Comparison of ENCODE assay signal across 16 cellular contexts in the genomic region with DNA sequence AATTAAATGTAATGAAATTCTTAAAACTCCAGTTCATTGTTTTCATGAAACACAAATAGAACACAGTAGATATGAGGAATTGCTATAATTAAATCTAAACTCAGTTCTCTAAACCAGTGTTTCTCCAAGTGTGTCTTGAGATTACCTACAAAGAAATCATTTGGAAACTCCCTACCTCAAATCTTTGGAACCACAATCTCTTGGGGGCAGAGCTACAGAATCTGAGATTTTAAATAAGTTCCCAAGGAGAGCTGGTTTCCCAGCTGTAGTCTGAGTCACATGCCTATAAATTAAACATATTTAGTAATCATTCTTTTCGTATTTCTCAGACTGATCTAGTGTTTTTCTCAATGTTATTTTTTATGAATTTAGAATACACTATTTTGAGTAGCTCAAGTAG.
A peak's percentile ranks its signal among the peaks of the same experiment; 100 is the strongest.
DNase-seq lines count a peak whose midpoint lies in the region; TF ChIP-seq lines count a peak whose summit lies in the region.
"Had no signal": no experiment of that assay in that cellular context is flagged by ENCODE, and none has a peak within 500 bp of the region (broad histone marks: within the 10 kb centered on the region; RNA-seq: fewer than 3 reads in every experiment).

No MANE protein-coding gene starts in this region.

- TF ChIP-seq CTCF in AG10803 (conservative IDR thresholded peaks at IDR 0.05; ENCODE audit: low read length) (no peak), choroid plexus epithelial cell (conservative IDR thresholded peaks at IDR 0.05; ENCODE audit: low read depth, low read length) (no peak)

- no peak overlapping the region for H3K4me3 ChIP-seq in AG10803 (ENCODE audit: low read length)
- H3K4me3 ChIP-seq in HUES6 (ENCODE audit: low read depth, low read length), result no peak overlapping the region
- no peak overlapping the region for H3K4me3 ChIP-seq in choroid plexus epithelial cell (ENCODE audit: low read depth, low read length)

- H3K4me1 ChIP-seq in HUES6 (ENCODE audit: control insufficient read depth, insufficient read depth, low read length), result peaks cover 5% of the 10 kb centered on the region; the same call in 1 of the 2 replicates

- DNase-seq in AG10803 (ENCODE audit: low read depth) (peak; percentile 72), choroid plexus epithelial cell (ENCODE audit: low read depth) (peak; percentile 26), non-pigmented ciliary epithelial cell (ENCODE audit: low read depth) (peak; percentile 22), cerebellar nuclear complex (lab: John Stamatoyannopoulos, UW) (no peak), SIG-M5 (lab: John Stamatoyannopoulos, UW) (no peak), SW 1271 (lab: John Stamatoyannopoulos, UW) (no peak), germinal center (ENCODE audit: low spot score) (no peak)
- DNase-seq: activated CD4-positive, alpha-beta T cell treated with anti-CD3 and anti-CD28 coated beads for 4 hours; activated effector memory CD4-positive, alpha-beta T cell treated with Interleukin-2 at 50 U/mL for 16 hours; amniotic stem cell; left ventricle myocardium superior; NCI-H146; right cardiac atrium; stimulated activated naive CD4-positive, alpha-beta T cell had no signal

- H3K27ac ChIP-seq in HUES6 (ENCODE audit: low read depth, low read length), result peak overlapping the region; percentile 36; the same call in 1 of the 2 replicates

- H3K9ac ChIP-seq in HUES6 (ENCODE audit: low read length), result no peak overlapping the region

- H3K9me3 ChIP-seq in HUES6 (ENCODE audit: control insufficient read depth, insufficient read depth, low read depth, low read length), result peaks cover 3% of the 10 kb centered on the region; the same call in 1 of the 2 replicates
- H3K9me3 ChIP-seq: BE2C had no signal

- no peaks in the 10 kb centered on the region for H3K36me3 ChIP-seq in HUES6 (ENCODE audit: control insufficient read depth, insufficient read depth, low read length)
- H3K36me3 ChIP-seq: BE2C had no signal

- no peaks in the 10 kb centered on the region for H3K27me3 ChIP-seq in HUES6 (ENCODE audit: control insufficient read depth, insufficient read depth, low read length)
- H3K27me3 ChIP-seq: BE2C had no signal

Comparison
In these comparisons a context has a peak if more than half of its experiments do, and no peak if none do; other contexts are left out.
1. DNase-seq: peak in AG10803 (single experiment), choroid plexus epithelial cell (single experiment) and non-pigmented ciliary epithelial cell (single experiment); none in cerebellar nuclear complex (0 of 2), SIG-M5 (single experiment), SW 1271 (0 of 2) and germinal center (single experiment).